ENCODE assay signal across 11 cellular contexts in the genomic region with DNA sequence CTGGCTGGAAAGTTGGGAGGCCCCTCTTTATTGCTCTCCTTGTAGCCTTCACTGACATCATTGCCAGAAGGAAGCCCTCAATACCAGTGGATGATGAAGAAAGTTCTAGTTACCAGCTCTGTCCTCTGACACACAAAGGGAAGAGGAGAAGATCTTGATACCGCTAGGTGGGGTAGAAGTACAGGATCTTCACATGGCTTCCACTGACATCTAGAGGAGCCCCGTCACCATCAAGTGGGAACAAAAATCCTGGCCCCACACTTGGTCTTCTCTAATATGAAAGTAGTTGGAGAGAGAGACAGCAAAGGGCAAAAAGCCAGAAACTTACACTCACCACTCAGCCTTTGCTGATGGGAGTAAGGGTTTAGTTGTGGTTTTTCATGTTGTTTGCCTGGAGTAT. TPM values are rescaled to one million over a fixed set of nuclear protein-coding genes. Genes with fewer than 3 reads are reported as not detected.
A peak's percentile ranks its signal among the peaks of the same experiment; 100 is the strongest.
DNase-seq lines count a peak whose midpoint lies in the region; ATAC-seq and TF ChIP-seq lines count a peak whose summit lies in the region.
"Had no signal": no experiment of that assay in that cellular context is flagged by ENCODE, and none has a peak within 500 bp of the region (broad histone marks: within the 10 kb centered on the region; RNA-seq: fewer than 3 reads in every experiment).

No MANE protein-coding gene starts in this region.

- no peaks in the 10 kb centered on the region for H3K9me3 ChIP-seq in Karpas-422 (ENCODE audit: low read length)
- no peaks in the 10 kb centered on the region for H3K9me3 ChIP-seq in mesenchymal stem cell (ENCODE audit: control insufficient read depth, low read length)
- no peaks in the 10 kb centered on the region for H3K9me3 ChIP-seq in esophagus muscularis mucosa

- no peaks in the 10 kb centered on the region for H3K79me1 ChIP-seq in mesenchymal stem cell (replicated peaks; ENCODE audit: low read length, poor library complexity, severe bottlenecking)

- H3K79me2 ChIP-seq in Karpas-422 (ENCODE audit: low read length) = no peaks in the 10 kb centered on the region

- no peak overlapping the region for H2BK120ac ChIP-seq in mesenchymal stem cell (ENCODE audit: low read depth, low read length)

- H4K20me1 ChIP-seq in Karpas-422 (ENCODE audit: insufficient read depth, low read depth, low read length) = no peaks in the 10 kb centered on the region

- H2AFZ ChIP-seq in Karpas-422 (ENCODE audit: low read length) = no peak overlapping the region
- no peak overlapping the region for H2AFZ ChIP-seq in mesenchymal stem cell (ENCODE audit: low read depth, low read length)

- no peak overlapping the region for H4K8ac ChIP-seq in mesenchymal stem cell (ENCODE audit: low read length)

- TF ChIP-seq EP300 in esophagus muscularis mucosa (IDR thresholded peaks at IDR 0.05) = no peak

- in situ Hi-C loops in astrocyte of the spinal cord (cut with HindIII; ENCODE audit: low sequenced_read_pairs) = no loop called here

- TF ChIP-seq POLR2A in esophagus muscularis mucosa (IDR thresholded peaks at IDR 0.05; ENCODE audit: low read depth) = no peak

- H3K4me3 ChIP-seq in GM12865 (ENCODE audit: low read depth, low read length) (no peak overlapping the region), Karpas-422 (ENCODE audit: low read length) (no peak overlapping the region), astrocyte of the spinal cord (ENCODE audit: low read depth, low read length) (no peak overlapping the region), mesenchymal stem cell (ENCODE audit: insufficient read depth in 1 of 2, low read depth in 1 of 2, low read length in 2 of 2) (no peak overlapping the region), esophagus muscularis mucosa (no peak overlapping the region)

- H3K9me2 ChIP-seq in Karpas-422 (replicated peaks; ENCODE audit: insufficient read depth, low read length) = no peaks in the 10 kb centered on the region

- H3K23ac ChIP-seq in mesenchymal stem cell (ENCODE audit: low read length in 2 of 2) = no peak overlapping the region

- WGBS in mesenchymal stem cell = no CpG with 5 or more reads among the region's 2 CpGs
- 81% methylated on average over 2 of the region's 2 CpGs for WGBS in esophagus muscularis mucosa

- TF ChIP-seq CTCF in GM12865 (IDR thresholded peaks at IDR 0.05; ENCODE audit: insufficient read depth, low read depth, low read length, missing control alignments) (peak; percentile 34), astrocyte of the spinal cord (IDR thresholded peaks at IDR 0.05; ENCODE audit: low read depth, low read length) (peak; percentile 41), esophagus muscularis mucosa (IDR thresholded peaks at IDR 0.05) (no peak)

- no peaks in the 10 kb centered on the region for H3K27me3 ChIP-seq in Karpas-422 (ENCODE audit: low read length)
- H3K27me3 ChIP-seq in mesenchymal stem cell (ENCODE audit: control insufficient read depth in 1 of 2, insufficient read depth in 1 of 2, low read length in 2 of 2) = no peaks in the 10 kb centered on the region
- no peaks in the 10 kb centered on the region for H3K27me3 ChIP-seq in esophagus muscularis mucosa

- H3K18ac ChIP-seq in mesenchymal stem cell (ENCODE audit: low read depth in 1 of 2, low read length in 2 of 2) = no peak overlapping the region

- peak; percentile 30 for DNase-seq in GM12865 (ENCODE audit: low read depth)
- DNase-seq in Karpas-422 = peak; percentile 61
- DNase-seq in astrocyte of the spinal cord (ENCODE audit: low read depth, low spot score) = peak; percentile 27
- peak; percentile 72 for DNase-seq in mesenchymal stem cell
- no peak for DNase-seq in esophagus muscularis mucosa (ENCODE audit: extremely low spot score)
- no peak for DNase-seq in CD1c-positive myeloid dendritic cell (ENCODE audit: extremely low spot score)
- DNase-seq: cerebellar nuclear complex, NCI-H1417, SW 1271 had no signal

- H4K91ac ChIP-seq in mesenchymal stem cell (ENCODE audit: low read length) = no peak overlapping the region

- H2BK12ac ChIP-seq in mesenchymal stem cell (ENCODE audit: low read length in 2 of 2) = no peak overlapping the region

- no peak overlapping the region for H3K27ac ChIP-seq in Karpas-422 (ENCODE audit: low read length)
- no peak overlapping the region for H3K27ac ChIP-seq in mesenchymal stem cell (ENCODE audit: low read length, poor library complexity, severe bottlenecking)
- no peak overlapping the region for H3K27ac ChIP-seq in esophagus muscularis mucosa (replicated peaks in 1 of 4)

- no peak overlapping the region for H2AK5ac ChIP-seq in mesenchymal stem cell (ENCODE audit: low read length, severe bottlenecking)

- H3K36me3 ChIP-seq in Karpas-422 (ENCODE audit: insufficient read depth, low read length) = no peaks in the 10 kb centered on the region
- H3K36me3 ChIP-seq in mesenchymal stem cell (ENCODE audit: control insufficient read depth in 1 of 2, insufficient read depth in 2 of 2, low read depth in 1 of 2, low read length in 2 of 2) = no peaks in the 10 kb centered on the region
- H3K36me3 ChIP-seq in esophagus muscularis mucosa = no peaks in the 10 kb centered on the region

- H3K4me1 ChIP-seq in Karpas-422 (ENCODE audit: low read length) = no peaks in the 10 kb centered on the region
- no peaks in the 10 kb centered on the region for H3K4me1 ChIP-seq in mesenchymal stem cell (ENCODE audit: control insufficient read depth, insufficient read depth, low read depth, low read length)
- no peaks in the 10 kb centered on the region for H3K4me1 ChIP-seq in esophagus muscularis mucosa

- no peak overlapping the region for H3K14ac ChIP-seq in mesenchymal stem cell (ENCODE audit: low read length in 2 of 2)

- ATAC-seq in GM18517 (IDR thresholded peaks at IDR 0.05; ENCODE audit: unreplicated experiment) = no peak
- ATAC-seq in GM19324 (IDR thresholded peaks at IDR 0.05; ENCODE audit: low FRiP score, unreplicated experiment) = no peak

- H3K4me2 ChIP-seq in Karpas-422 (ENCODE audit: low read depth, low read length, poor library complexity, severe bottlenecking) = no peak overlapping the region
- H3K4me2 ChIP-seq in mesenchymal stem cell (ENCODE audit: low read length, poor library complexity, severe bottlenecking) = no peak overlapping the region

- H2BK15ac ChIP-seq in mesenchymal stem cell (ENCODE audit: low read depth, poor library complexity, severe bottlenecking) = no peak overlapping the region

- no peak overlapping the region for H3K4ac ChIP-seq in mesenchymal stem cell (ENCODE audit: low read depth in 1 of 2, low read length in 2 of 2)

- no peak overlapping the region for H2BK5ac ChIP-seq in mesenchymal stem cell (ENCODE audit: low read depth, low read length, poor library complexity, severe bottlenecking)

- intact Hi-C loops in esophagus muscularis mucosa (cut with DNase I) = no loop called here

- H3K9ac ChIP-seq in Karpas-422 (ENCODE audit: low read length) (no peak overlapping the region), mesenchymal stem cell (ENCODE audit: low read length) (no peak overlapping the region)

RNA-seq across cellular contexts. Expression of gene XIRP2, which starts 12.4 kb away (rescaled TPM):
- not detected in 2 replicates for total RNA-seq in Karpas-422 (2014; rRNA removed; shearing (Covaris generic); ENCODE audit: low replicate concordance)
- polyA plus RNA-seq in mesenchymal stem cell (2013, experiment 1 of 2) = 0.03 TPM
- 0.01 TPM for polyA plus RNA-seq in mesenchymal stem cell (2013, experiment 2 of 2)
- under 1 TPM in 1 of 4 donors, not detected in 3; 0.06 TPM for total RNA-seq in esophagus muscularis mucosa

Comparison
In these comparisons a context has a peak if more than half of its experiments do, and no peak if none do; other contexts are left out.
1. DNase-seq: peak in GM12865 (single experiment), Karpas-422 (single experiment), astrocyte of the spinal cord (single experiment) and mesenchymal stem cell (single experiment); none in esophagus muscularis mucosa (single experiment) and CD1c-positive myeloid dendritic cell (single experiment).
2. CTCF ChIP-seq: peak in GM12865 (single experiment) and astrocyte of the spinal cord (single experiment); none in esophagus muscularis mucosa (0 of 3).